Comparison of ENCODE assay signal across 17 cellular contexts in the genomic region with DNA sequence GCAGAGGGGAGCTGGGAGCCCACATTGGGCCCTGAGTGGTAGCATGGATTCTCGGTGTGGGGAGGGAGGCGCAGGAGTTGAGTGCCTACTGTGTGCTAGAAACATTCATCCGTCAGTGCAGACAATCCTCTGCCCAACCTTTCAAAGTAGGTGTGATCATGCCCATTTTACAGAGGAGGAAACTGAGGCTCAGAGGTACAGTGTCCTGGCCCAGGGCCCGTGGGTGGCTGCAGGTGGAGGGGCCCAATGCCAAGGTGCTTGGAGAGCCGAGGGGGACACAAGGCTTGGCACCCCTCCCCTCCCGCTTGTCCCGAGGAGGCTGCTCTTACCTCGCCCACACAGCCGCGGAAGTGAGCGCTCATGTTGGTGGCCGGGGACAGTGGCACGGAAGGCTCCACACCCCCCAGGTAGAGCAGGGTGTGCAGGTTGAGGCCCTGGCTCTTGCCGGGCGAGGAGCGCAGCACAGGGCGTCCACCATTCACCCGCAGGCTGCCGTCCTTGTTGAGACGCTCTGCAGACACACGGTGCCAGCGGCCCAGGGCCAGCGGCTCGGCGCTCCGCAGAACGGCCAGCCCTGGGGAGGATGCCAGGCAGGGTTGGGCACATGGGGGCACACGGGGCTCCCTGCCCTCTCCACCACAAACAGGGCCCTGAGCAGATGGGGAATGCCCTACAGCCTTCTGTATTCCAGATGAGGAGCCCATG. TPM values are rescaled to one million over a fixed set of nuclear protein-coding genes. Genes with fewer than 3 reads are reported as not detected.
A peak's percentile ranks its signal among the peaks of the same experiment; 100 is the strongest.
DNase-seq lines count a peak whose midpoint lies in the region; ATAC-seq, FAIRE-seq and TF ChIP-seq lines count a peak whose summit lies in the region.
"Had no signal": no experiment of that assay in that cellular context is flagged by ENCODE, and none has a peak within 500 bp of the region (broad histone marks: within the 10 kb centered on the region; RNA-seq: fewer than 3 reads in every experiment).

No MANE protein-coding gene starts in this region.

- H3K36me3 Mint-ChIP-seq in type B pancreatic cell: peaks cover 16% of the 10 kb centered on the region

- CTCF ChIA-PET in K562 (lab: Yijun Ruan, JAX; ENCODE audit: low intra/inter-chr PET ratio): no interaction called here

- no peak overlapping the region for H4K8ac ChIP-seq in neuronal stem cell (ENCODE audit: low read depth, low read length)

- H2AK5ac ChIP-seq in neuronal stem cell (ENCODE audit: low read depth, low read length): no peak overlapping the region

- no peak for ATAC-seq in Right ventricle myocardium superior (ENCODE audit: poor library complexity)
- no peak for ATAC-seq in K562

- no peak overlapping the region for H3K4ac ChIP-seq in neuronal stem cell (ENCODE audit: low read length)

- H3K4me3 ChIP-seq in left ventricle myocardium inferior (no peak overlapping the region), K562 (no peak overlapping the region), neuronal stem cell (ENCODE audit: low read length in 2 of 2) (peak overlapping the region in 1 of 2 donors; percentile 19)
- H3K4me3 ChIP-seq: BLaER1, GM23248 had no signal

- H3K9me1 ChIP-seq in K562 (ENCODE audit: control insufficient read depth, insufficient read depth, low read length): peaks cover 5% of the 10 kb centered on the region

- H3K79me1 ChIP-seq in neuronal stem cell (ENCODE audit: low read depth, low read length): peaks cover 7% of the 10 kb centered on the region

- no peaks in the 10 kb centered on the region for H3K27me3 ChIP-seq in left ventricle myocardium inferior (ENCODE audit: low read depth)
- H3K27me3 ChIP-seq in K562 (ENCODE audit: control insufficient read depth in 2 of 2, insufficient read depth in 2 of 2, low read length in 2 of 2): no peaks in the 10 kb centered on the region
- no peaks in the 10 kb centered on the region for H3K27me3 ChIP-seq in neuronal stem cell (ENCODE audit: control insufficient read depth in 3 of 3, insufficient read depth in 3 of 3, low read depth in 1 of 3, low read length in 3 of 3)
- H3K27me3 ChIP-seq: BLaER1 had no signal

- BruUV-seq in K562 (replicated peaks; lab: Mats Ljungman, UMichigan): no TSS peak

- in situ Hi-C loops in K562 (cut with MboI): no loop called here

- H2BK5ac ChIP-seq in neuronal stem cell (ENCODE audit: low read length): no peak overlapping the region

- 92% methylated on average over 26 of the region's 28 CpGs for WGBS in K562 (ENCODE audit: insufficient coverage, low coverage, missing lambda C conversion rate)
- WGBS in neuronal stem cell (ENCODE audit: extremely low coverage in 2 of 2, insufficient read length in 2 of 2, insufficient replicate concordance in 1 of 2), 2 donors: no CpG with 5 or more reads among the region's 28 CpGs

- no peak overlapping the region for H3K4me3 Mint-ChIP-seq in type B pancreatic cell
- H3K4me3 Mint-ChIP-seq: CD8-positive, alpha-beta memory T cell had no signal

- H3K36me3 ChIP-seq in left ventricle myocardium inferior: peaks cover 100% of the 10 kb centered on the region
- H3K36me3 ChIP-seq in K562 (ENCODE audit: control insufficient read depth, insufficient read depth, low read length): peaks cover 88% of the 10 kb centered on the region; the same call in 2 of the 3 replicates
- H3K36me3 ChIP-seq in neuronal stem cell (replicated peaks in 1 of 2; ENCODE audit: control insufficient read depth in 2 of 2, insufficient read depth in 2 of 2, low read length in 2 of 2): peaks cover 56 to 78% of the 10 kb centered on the region in 2 donors

- H3K27ac Mint-ChIP-seq in type B pancreatic cell: no peak overlapping the region
- H3K27ac Mint-ChIP-seq: CD8-positive, alpha-beta memory T cell had no signal

- H2BK12ac ChIP-seq in neuronal stem cell (ENCODE audit: low read length): no peak overlapping the region

- H3K23ac ChIP-seq in neuronal stem cell (ENCODE audit: low read depth, low read length, poor library complexity): peak overlapping the region; percentile 43

- H4K20me1 ChIP-seq in K562 (replicated peaks; ENCODE audit: control insufficient read depth, insufficient read depth, low read length): no peaks in the 10 kb centered on the region
- H4K20me1 ChIP-seq: BLaER1 had no signal

- TF ChIP-seq RAD21 in K562 (CRISPR knock-in tag; conservative IDR thresholded peaks at IDR 0.05 in 1 of 2, IDR thresholded peaks at IDR 0.05 in 1 of 2): no peak

- no peaks in the 10 kb centered on the region for H3K4me1 Mint-ChIP-seq in type B pancreatic cell (ENCODE audit: unreplicated experiment)
- H3K4me1 Mint-ChIP-seq: CD8-positive, alpha-beta memory T cell had no signal

- TF ChIP-seq CTCF in left ventricle myocardium inferior (IDR thresholded peaks at IDR 0.05; ENCODE audit: borderline replicate concordance) (no peak), K562 (IDR thresholded peaks at IDR 0.05 in 2 of 3, conservative IDR thresholded peaks at IDR 0.05 in 1 of 3; ENCODE audit: insufficient read depth in 2 of 3, low read depth in 1 of 3, low read length in 3 of 3) (no peak), type B pancreatic cell (conservative IDR thresholded peaks at IDR 0.05) (no peak)

- H3K14ac ChIP-seq in neuronal stem cell (ENCODE audit: low read length): peak overlapping the region; percentile 89

- H3K4me1 ChIP-seq in left ventricle myocardium inferior (peaks cover 12% of the 10 kb centered on the region), K562 (replicated peaks in 1 of 2; ENCODE audit: control insufficient read depth in 2 of 2, insufficient read depth in 2 of 2, low read length in 2 of 2) (peaks cover 0 to 34% of the 10 kb centered on the region in 2 experiments; a peak in 1 of 5 replicates), neuronal stem cell (ENCODE audit: control insufficient read depth in 2 of 2, insufficient read depth in 1 of 2, low read depth in 1 of 2, low read length in 2 of 2) (no peaks in the 10 kb centered on the region)
- H3K4me1 ChIP-seq: Caco-2 had no signal

- H3K9me3 ChIP-seq in left ventricle myocardium inferior (replicated peaks) (no peaks in the 10 kb centered on the region), K562 (replicated peaks; ENCODE audit: control insufficient read depth, insufficient read depth, low read depth, low read length) (no peaks in the 10 kb centered on the region), neuronal stem cell (replicated peaks in 1 of 2; ENCODE audit: control insufficient read depth in 2 of 2, insufficient read depth in 1 of 2, low read depth in 1 of 2, low read length in 2 of 2) (peaks cover 3 to 7% of the 10 kb centered on the region in 2 donors)
- H3K9me3 ChIP-seq: Caco-2 had no signal

- H3K9ac ChIP-seq in K562 (ENCODE audit: insufficient read depth in 1 of 2, low read depth in 2 of 2, low read length in 2 of 2) (no peak overlapping the region), neuronal stem cell (ENCODE audit: low read depth, low read length, poor library complexity) (no peak overlapping the region)
- H3K9ac ChIP-seq: BLaER1, GM23248 had no signal

- no peak overlapping the region for H2AFZ ChIP-seq in K562 (ENCODE audit: low read depth, low read length)
- no peak overlapping the region for H2AFZ ChIP-seq in neuronal stem cell (ENCODE audit: low read length)
- H2AFZ ChIP-seq: GM23248 had no signal

- H3K4me2 ChIP-seq in K562 (ENCODE audit: insufficient read depth, low read length) (no peak overlapping the region), neuronal stem cell (ENCODE audit: insufficient read depth, low read length, poor library complexity, severe bottlenecking) (no peak overlapping the region)
- H3K4me2 ChIP-seq: BLaER1 had no signal

- no peaks in the 10 kb centered on the region for H3K9me3 Mint-ChIP-seq in type B pancreatic cell

- no peak overlapping the region for H3K27ac ChIP-seq in left ventricle myocardium inferior (replicated peaks)
- H3K27ac ChIP-seq in K562 (ENCODE audit: extremely low read depth, low read depth, low read length): no peak overlapping the region
- no peak overlapping the region for H3K27ac ChIP-seq in neuronal stem cell (replicated peaks; ENCODE audit: low read length)
- H3K27ac ChIP-seq: BLaER1, GM23248 had no signal

- no peak for TF ChIP-seq EP300 in K562 (IDR thresholded peaks at IDR 0.05; ENCODE audit: low read length)

- H3K18ac ChIP-seq in neuronal stem cell (ENCODE audit: low read length): no peak overlapping the region

- DNase-seq in Right ventricle myocardium superior (peak; percentile 37), left ventricle myocardium inferior (no peak), K562 (ENCODE audit: extremely low read depth in 1 of 4, low spot score in 3 of 4) (no peak), neuronal stem cell (ENCODE audit: low spot score) (no peak), H4 (ENCODE audit: low spot score) (no peak), NCI-H1105 (lab: John Stamatoyannopoulos, UW) (no peak), type B pancreatic cell (ENCODE audit: extremely low spot score, unreplicated experiment) (no peak)
- DNase-seq: 8988T, AML-193, Caco-2, DMS53, GF-D8, GM23248, H7 had no signal

- intact Hi-C loops in Right ventricle myocardium superior (cut with DNase I): no loop called here
- intact Hi-C loops in left ventricle myocardium inferior (cut with micrococcal nuclease): no loop called here
- intact Hi-C loops in K562 (cut with micrococcal nuclease): no loop called here

- POLR2A ChIA-PET in K562 (lab: Yijun Ruan, JAX): no interaction called here

- H3K79me2 ChIP-seq in K562 (ENCODE audit: control insufficient read depth, insufficient read depth, low read length): no peaks in the 10 kb centered on the region

- no peak overlapping the region for H2BK120ac ChIP-seq in neuronal stem cell (ENCODE audit: low read depth, low read length)

- no peaks in the 10 kb centered on the region for H3K27me3 Mint-ChIP-seq in type B pancreatic cell

- TF ChIP-seq POLR2A in K562 (conservative IDR thresholded peaks at IDR 0.05): no peak

- no peak overlapping the region for H2BK15ac ChIP-seq in neuronal stem cell (ENCODE audit: low read length)

- FAIRE-seq in K562 (lab: Jason Lieb, UNC): no peak
- FAIRE-seq: GM18507 had no signal

- no peak overlapping the region for H4K91ac ChIP-seq in neuronal stem cell (ENCODE audit: low read depth, low read length, poor library complexity)

RNA-seq across cellular contexts. Expression of a gene that starts 16.6 kb away (rescaled TPM):
- total RNA-seq in Right ventricle myocardium superior (not detected), left ventricle myocardium inferior (not detected), K562 (2014; rRNA removed) (not detected in 2 replicates), K562 (2014; rRNA removed; fragmentation: Illumina TruSeq; extraction: Trizol) (not detected in 2 replicates), K562 (2015; rRNA removed; fragmentation: Illumina TruSeq; extraction: Trizol) (not detected in 2 replicates), K562 (2021) (not detected in 2 replicates), type B pancreatic cell (ENCODE audit: low replicate concordance) (0.19 TPM in 1 of 2 replicates, not detected in the other)
- not detected in 2 replicates for total RNA-seq in K562 (2011; cell fraction: chromatin; rRNA removed; ENCODE audit: low replicate concordance)
- total RNA-seq in K562 (2011; cell fraction: nucleolus; rRNA removed): 0.13 TPM in 1 of 2 replicates, not detected in the other
- total RNA-seq in K562 (2011; cell fraction: nucleoplasm; rRNA removed): not detected in 2 replicates
- polyA plus RNA-seq in K562 (2011; rRNA removed) (not detected in 2 replicates), K562 (2014; fragmentation: Illumina TruSeq; extraction: Trizol) (not detected in 2 replicates), K562 (2014; fragmentation: Nextera tagmentation; extraction: Ambion mirVana) (under 1 TPM; 0.45 to 0.48 TPM), K562 (2014; rRNA removed) (not detected in 2 replicates)
- not detected in 2 replicates for polyA plus RNA-seq in K562 (2011; cell fraction: cytosol; rRNA removed)
- 0.10 TPM in 1 of 2 replicates, not detected in the other for polyA plus RNA-seq in K562 (2011; cell fraction: nucleus; rRNA removed)
- 5.8 and 7.0 TPM in 2 replicates for polyA plus RNA-seq in K562 (2012)
- not detected in 2 replicates for polyA minus RNA-seq in K562 (2011; rRNA and poly(A)+ RNA removed)
- polyA minus RNA-seq in K562 (2011; cell fraction: cytosol; rRNA and poly(A)+ RNA removed): not detected in 2 replicates
- polyA minus RNA-seq in K562 (2011; cell fraction: nucleus; rRNA and poly(A)+ RNA removed): not detected in 2 replicates
- 0.28 TPM for polyA plus RNA-seq in neuronal stem cell (2013, experiment 1 of 2)
- 0.28 TPM for polyA plus RNA-seq in neuronal stem cell (2013, experiment 2 of 2)
- not detected in 2 replicates for total RNA-seq in H4 (2014; rRNA removed; shearing (Covaris generic))
- total RNA-seq: Caco-2; CD8-positive, alpha-beta memory T cell; GM23248 had no signal
- polyA plus RNA-seq: CD8-positive, alpha-beta memory T cell had no signal

RNA-seq across cellular contexts. Expression of a gene that starts 45.7 kb away (rescaled TPM):
- 41.8 TPM for total RNA-seq in Right ventricle myocardium superior
- total RNA-seq in left ventricle myocardium inferior: 39.1 TPM
- 194 and 717 TPM in 2 replicates for total RNA-seq in K562 (2011; cell fraction: chromatin; rRNA removed; ENCODE audit: low replicate concordance)
- 95.7 and 151 TPM in 2 replicates for total RNA-seq in K562 (2011; cell fraction: nucleolus; rRNA removed)
- 249 and 315 TPM in 2 replicates for total RNA-seq in K562 (2011; cell fraction: nucleoplasm; rRNA removed)
- 89.9 and 91.0 TPM in 2 replicates for total RNA-seq in K562 (2014; rRNA removed)
- total RNA-seq in K562 (2014; rRNA removed; fragmentation: Illumina TruSeq; extraction: Trizol): 106 and 120 TPM in 2 replicates
- 102 and 109 TPM in 2 replicates for total RNA-seq in K562 (2015; rRNA removed; fragmentation: Illumina TruSeq; extraction: Trizol)
- 123 TPM in 2 replicates for total RNA-seq in K562 (2021)
- 78.6 and 97.2 TPM in 2 replicates for polyA plus RNA-seq in K562 (2011; rRNA removed)
- 13.8 and 29.6 TPM in 2 replicates for polyA plus RNA-seq in K562 (2011; cell fraction: cytosol; rRNA removed)
- polyA plus RNA-seq in K562 (2011; cell fraction: nucleus; rRNA removed): 94.2 and 106 TPM in 2 replicates
- polyA plus RNA-seq in K562 (2012): 92.9 and 103 TPM in 2 replicates
- 101 and 121 TPM in 2 replicates for polyA plus RNA-seq in K562 (2014; fragmentation: Illumina TruSeq; extraction: Trizol)
- polyA plus RNA-seq in K562 (2014; fragmentation: Nextera tagmentation; extraction: Ambion mirVana): 10 to 100 TPM; 23.3 to 30.3 TPM
- polyA plus RNA-seq in K562 (2014; rRNA removed): 101 and 106 TPM in 2 replicates
- polyA minus RNA-seq in K562 (2011; rRNA and poly(A)+ RNA removed): 149 and 168 TPM in 2 replicates
- polyA minus RNA-seq in K562 (2011; cell fraction: cytosol; rRNA and poly(A)+ RNA removed): 39.7 and 45.1 TPM in 2 replicates
- 77.0 and 154 TPM in 2 replicates for polyA minus RNA-seq in K562 (2011; cell fraction: nucleus; rRNA and poly(A)+ RNA removed)
- polyA plus RNA-seq in neuronal stem cell (2013, experiment 1 of 2): 20.9 TPM
- 21.8 TPM for polyA plus RNA-seq in neuronal stem cell (2013, experiment 2 of 2)
- 14.5 and 14.7 TPM in 2 replicates for total RNA-seq in H4 (2014; rRNA removed; shearing (Covaris generic))
- total RNA-seq in type B pancreatic cell (ENCODE audit: low replicate concordance): 58.7 and 66.7 TPM in 2 replicates
